Comparison of ENCODE assay signal across 12 cellular contexts in the genomic region with DNA sequence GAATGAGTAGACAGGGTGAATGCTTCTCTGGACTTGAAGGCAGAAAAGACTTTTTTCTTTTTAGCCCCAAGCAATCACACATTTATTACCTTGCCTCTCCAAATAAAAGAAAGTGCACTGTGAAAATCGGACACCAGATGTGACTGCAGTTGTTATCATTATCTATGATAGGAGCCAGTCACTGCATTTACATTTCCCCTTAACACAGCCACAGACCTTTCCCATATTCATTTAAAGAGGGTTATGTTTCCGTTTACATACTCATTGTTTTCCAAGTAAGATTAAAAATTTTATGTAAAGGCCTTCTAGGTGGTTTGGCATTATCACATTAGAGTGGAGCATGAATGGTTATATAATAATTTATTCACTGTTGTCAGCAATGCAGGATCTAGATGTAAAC.
A peak's percentile ranks its signal among the peaks of the same experiment; 100 is the strongest.
DNase-seq lines count a peak whose midpoint lies in the region; ATAC-seq and TF ChIP-seq lines count a peak whose summit lies in the region.
"Had no signal": no experiment of that assay in that cellular context is flagged by ENCODE, and none has a peak within 500 bp of the region (broad histone marks: within the 10 kb centered on the region; RNA-seq: fewer than 3 reads in every experiment).

No MANE protein-coding gene starts in this region.

- no peak overlapping the region for H2BK120ac ChIP-seq in mesenchymal stem cell (ENCODE audit: low read depth, low read length)

- ATAC-seq in PC-3 (0 out of 2 replicates have a peak, but pooled peaks have one; percentile 12), HG02970 (IDR thresholded peaks at IDR 0.05; ENCODE audit: low FRiP score, unreplicated experiment) (no peak)
- ATAC-seq: HCT116 had no signal

- H3K79me1 ChIP-seq in mesenchymal stem cell (replicated peaks; ENCODE audit: low read length, poor library complexity, severe bottlenecking): no peaks in the 10 kb centered on the region

- H3F3A ChIP-seq in PC-3 (ENCODE audit: low read length, unreplicated experiment) (no peaks in the 10 kb centered on the region), PC-9 (ENCODE audit: insufficient read depth, low read depth) (no peaks in the 10 kb centered on the region)

- TF ChIP-seq CTCF in MCF 10A (IDR thresholded peaks at IDR 0.05; ENCODE audit: unreplicated experiment): no peak
- TF ChIP-seq CTCF in breast epithelium (IDR thresholded peaks at IDR 0.05): no peak
- no peak for TF ChIP-seq CTCF in PC-3 (conservative IDR thresholded peaks at IDR 0.05; ENCODE audit: low read depth, low read length)
- TF ChIP-seq CTCF in hepatocyte (IDR thresholded peaks at IDR 0.05; ENCODE audit: poor library complexity): no peak
- no peak for TF ChIP-seq CTCF in PC-9 (conservative IDR thresholded peaks at IDR 0.05)

- DNase-seq in MCF 10A (ENCODE audit: unreplicated experiment) (no peak), breast epithelium (ENCODE audit: low spot score in 2 of 2) (no peak), PC-3 (no peak), hepatocyte (ENCODE audit: low spot score) (no peak), mesenchymal stem cell (no peak), PC-9 (no peak)
- DNase-seq: 8988T; ACHN; CD4-positive, CD25-positive, alpha-beta regulatory T cell had no signal

- H3K9me3 ChIP-seq in breast epithelium (no peaks in the 10 kb centered on the region), PC-3 (ENCODE audit: low read length) (no peaks in the 10 kb centered on the region), hepatocyte (ENCODE audit: low read depth) (no peaks in the 10 kb centered on the region), mesenchymal stem cell (ENCODE audit: control insufficient read depth, low read length) (no peaks in the 10 kb centered on the region), PC-9 (ENCODE audit: insufficient read depth, low read depth) (no peaks in the 10 kb centered on the region)

- H3K9me2 ChIP-seq in PC-3 (replicated peaks; ENCODE audit: low read length) (no peaks in the 10 kb centered on the region), hepatocyte (replicated peaks; ENCODE audit: insufficient read depth) (no peaks in the 10 kb centered on the region), PC-9 (ENCODE audit: insufficient read depth) (no peaks in the 10 kb centered on the region)

- intact Hi-C loops in MCF 10A (cut with micrococcal nuclease) (loop anchor here (1.0 kb wide), 1 partner anchor 466 kb away; no protein-coding TSS in a partner anchor), breast epithelium (cut with DNase I; ENCODE audit: low total_unique reads) (no loop called here), PC-3 (cut with micrococcal nuclease) (no loop called here), PC-9 (cut with micrococcal nuclease; ENCODE audit: unreplicated experiment) (no loop called here)

- H4K20me1 ChIP-seq in PC-3 (ENCODE audit: low read length) (no peaks in the 10 kb centered on the region), hepatocyte (ENCODE audit: insufficient read depth, poor library complexity, severe bottlenecking) (no peaks in the 10 kb centered on the region), PC-9 (ENCODE audit: insufficient read depth) (no peaks in the 10 kb centered on the region)
- H4K20me1 ChIP-seq: BLaER1 treated with 17β-estradiol and CSF1 and Interleukin-3, amounts not matched to agents 10 nM and 100 nM had no signal

- H2BK15ac ChIP-seq in mesenchymal stem cell (ENCODE audit: low read depth, poor library complexity, severe bottlenecking): no peak overlapping the region

- H3K36me3 ChIP-seq in breast epithelium (no peaks in the 10 kb centered on the region), PC-3 (ENCODE audit: low read depth, low read length) (no peaks in the 10 kb centered on the region), hepatocyte (replicated peaks; ENCODE audit: insufficient read depth, low read depth) (no peaks in the 10 kb centered on the region), mesenchymal stem cell (ENCODE audit: control insufficient read depth in 1 of 2, insufficient read depth in 2 of 2, low read depth in 1 of 2, low read length in 2 of 2) (no peaks in the 10 kb centered on the region), PC-9 (ENCODE audit: low read depth) (no peaks in the 10 kb centered on the region)
- H3K36me3 ChIP-seq: BLaER1 treated with 17β-estradiol and CSF1 and Interleukin-3, amounts not matched to agents 10 nM and 100 nM had no signal

- POLR2A ChIA-PET in MCF 10A (lab: Yijun Ruan, JAX) (interaction anchor here (0.7 to 1.2 kb wide), 2 partner anchors 10 to 62 kb away, joined by 3 read pairs; no protein-coding TSS in a partner anchor), PC-3 (lab: Charles Lee; ENCODE audit: unreplicated experiment) (no interaction called here), PC-9 (lab: Charles Lee; ENCODE audit: unreplicated experiment) (no interaction called here)

- H3K27ac Mint-ChIP-seq in MCF 10A (ENCODE audit: low read depth, unreplicated experiment): peak overlapping the region; percentile 67
- H3K27ac Mint-ChIP-seq: CD4-positive, CD25-positive, alpha-beta regulatory T cell had no signal

- no peak overlapping the region for H3K4me3 ChIP-seq in breast epithelium
- H3K4me3 ChIP-seq in PC-3 (ENCODE audit: low read length): peak overlapping the region; percentile 49; the same call in 1 of the 2 replicates
- no peak overlapping the region for H3K4me3 ChIP-seq in hepatocyte
- H3K4me3 ChIP-seq in mesenchymal stem cell (ENCODE audit: insufficient read depth in 1 of 2, low read depth in 1 of 2, low read length in 2 of 2): no peak overlapping the region
- H3K4me3 ChIP-seq in PC-9: no peak overlapping the region
- H3K4me3 ChIP-seq: BLaER1 treated with 17β-estradiol and CSF1 and Interleukin-3, amounts not matched to agents 10 nM and 100 nM had no signal

- H4K91ac ChIP-seq in mesenchymal stem cell (ENCODE audit: low read length): no peak overlapping the region

- H3K9me3 Mint-ChIP-seq in MCF 10A (ENCODE audit: unreplicated experiment): no peaks in the 10 kb centered on the region

- no peak overlapping the region for H3K14ac ChIP-seq in mesenchymal stem cell (ENCODE audit: low read length in 2 of 2)

- no peak overlapping the region for H2AK5ac ChIP-seq in mesenchymal stem cell (ENCODE audit: low read length, severe bottlenecking)

- H3K79me2 ChIP-seq in PC-3 (ENCODE audit: low read length): no peaks in the 10 kb centered on the region
- H3K79me2 ChIP-seq in hepatocyte: no peaks in the 10 kb centered on the region
- no peaks in the 10 kb centered on the region for H3K79me2 ChIP-seq in PC-9 (ENCODE audit: low read depth)

- H3K27ac ChIP-seq in breast epithelium (no peak overlapping the region), PC-3 (ENCODE audit: low read length) (peak overlapping the region; percentile 97), hepatocyte (no peak overlapping the region), mesenchymal stem cell (ENCODE audit: low read length, poor library complexity, severe bottlenecking) (no peak overlapping the region), PC-9 (no peak overlapping the region)
- H3K27ac ChIP-seq: BLaER1 treated with 17β-estradiol and CSF1 and Interleukin-3, amounts not matched to agents 10 nM and 100 nM had no signal

- H3K9ac ChIP-seq in PC-3 (ENCODE audit: low read length): peak overlapping the region; percentile 86
- H3K9ac ChIP-seq in mesenchymal stem cell (ENCODE audit: low read length): no peak overlapping the region
- H3K9ac ChIP-seq: BLaER1 treated with 17β-estradiol and CSF1 and Interleukin-3, amounts not matched to agents 10 nM and 100 nM had no signal

- H3K4me2 ChIP-seq in PC-3 (ENCODE audit: low read length): peak overlapping the region; percentile 64
- H3K4me2 ChIP-seq in hepatocyte: peak overlapping the region; percentile 60
- H3K4me2 ChIP-seq in mesenchymal stem cell (ENCODE audit: low read length, poor library complexity, severe bottlenecking): no peak overlapping the region
- H3K4me2 ChIP-seq in PC-9: no peak overlapping the region
- H3K4me2 ChIP-seq: BLaER1 treated with 17β-estradiol and CSF1 and Interleukin-3, amounts not matched to agents 10 nM and 100 nM had no signal

- H3K4me3 Mint-ChIP-seq in MCF 10A (ENCODE audit: unreplicated experiment): peak overlapping the region; percentile 48
- H3K4me3 Mint-ChIP-seq: CD4-positive, CD25-positive, alpha-beta regulatory T cell had no signal

- H3K36me3 Mint-ChIP-seq in MCF 10A (ENCODE audit: insufficient read depth, unreplicated experiment): no peaks in the 10 kb centered on the region
- H3K36me3 Mint-ChIP-seq: CD4-positive, CD25-positive, alpha-beta regulatory T cell had no signal

- no peak overlapping the region for H4K8ac ChIP-seq in mesenchymal stem cell (ENCODE audit: low read length)

- H3K27me3 Mint-ChIP-seq in MCF 10A (ENCODE audit: insufficient read depth, unreplicated experiment): no peaks in the 10 kb centered on the region
- H3K27me3 Mint-ChIP-seq: CD4-positive, CD25-positive, alpha-beta regulatory T cell had no signal

- no peak overlapping the region for H3K18ac ChIP-seq in mesenchymal stem cell (ENCODE audit: low read depth in 1 of 2, low read length in 2 of 2)

- H2BK12ac ChIP-seq in mesenchymal stem cell (ENCODE audit: low read length in 2 of 2): no peak overlapping the region

- H3K27me3 ChIP-seq in breast epithelium (peaks cover 0 to 3% of the 10 kb centered on the region in 2 donors), PC-3 (ENCODE audit: low read length) (no peaks in the 10 kb centered on the region), hepatocyte (no peaks in the 10 kb centered on the region), mesenchymal stem cell (ENCODE audit: control insufficient read depth in 1 of 2, insufficient read depth in 1 of 2, low read length in 2 of 2) (no peaks in the 10 kb centered on the region), PC-9 (ENCODE audit: insufficient read depth, low read depth) (no peaks in the 10 kb centered on the region)
- H3K27me3 ChIP-seq: BLaER1 treated with 17β-estradiol and CSF1 and Interleukin-3, amounts not matched to agents 10 nM and 100 nM had no signal

- H3K4ac ChIP-seq in mesenchymal stem cell (ENCODE audit: low read depth in 1 of 2, low read length in 2 of 2): no peak overlapping the region

- WGBS in hepatocyte (ENCODE audit: low lambda C conversion rate, missing lambda C conversion rate): 31% methylated on average over 2 of the region's 2 CpGs
- 43% methylated on average over 1 of the region's 2 CpGs for WGBS in mesenchymal stem cell

- H3K4me1 ChIP-seq in breast epithelium (no peaks in the 10 kb centered on the region), PC-3 (ENCODE audit: insufficient read depth, low read length) (peaks cover 43% of the 10 kb centered on the region), hepatocyte (ENCODE audit: insufficient read depth) (peaks cover 3% of the 10 kb centered on the region), mesenchymal stem cell (ENCODE audit: control insufficient read depth, insufficient read depth, low read depth, low read length) (peaks cover 3% of the 10 kb centered on the region), PC-9 (replicated peaks; ENCODE audit: insufficient read depth) (no peaks in the 10 kb centered on the region)

- CTCF ChIA-PET in MCF 10A (lab: Yijun Ruan, JAX): interaction anchor here (0.5 kb wide), 1 partner anchor 46 kb away, joined by 4 read pairs; no protein-coding TSS in a partner anchor
- CTCF ChIA-PET in PC-3 (lab: Charles Lee): no interaction called here
- CTCF ChIA-PET in PC-9 (lab: Charles Lee): no interaction called here

- H2AFZ ChIP-seq in PC-3 (ENCODE audit: low read length) (peak overlapping the region; percentile 25; the same call in 1 of the 2 replicates), hepatocyte (no peak overlapping the region), mesenchymal stem cell (ENCODE audit: low read depth, low read length) (no peak overlapping the region), PC-9 (no peak overlapping the region)

- TF ChIP-seq POLR2A in breast epithelium (IDR thresholded peaks at IDR 0.05): no peak

- no peak overlapping the region for H2BK5ac ChIP-seq in mesenchymal stem cell (ENCODE audit: low read depth, low read length, poor library complexity, severe bottlenecking)

- H3K4me1 Mint-ChIP-seq in MCF 10A (ENCODE audit: insufficient read depth, unreplicated experiment): peaks cover 24% of the 10 kb centered on the region
- H3K4me1 Mint-ChIP-seq: CD4-positive, CD25-positive, alpha-beta regulatory T cell had no signal

- H3K23ac ChIP-seq in mesenchymal stem cell (ENCODE audit: low read length in 2 of 2): no peak overlapping the region

- no TSS peak for BruUV-seq in MCF 10A (replicated peaks; lab: Mats Ljungman, UMichigan)
- no TSS peak for BruUV-seq in PC-3 (replicated peaks; lab: Mats Ljungman, UMichigan)
- no TSS peak for BruUV-seq in PC-9 (replicated peaks; lab: Mats Ljungman, UMichigan)

Comparison
In these comparisons a context has a peak if more than half of its experiments do, and no peak if none do; other contexts are left out.
1. H3K4me2 ChIP-seq: peak in PC-3 (single experiment) and hepatocyte (single experiment); none in mesenchymal stem cell (single experiment) and PC-9 (single experiment).